In the genomic region with DNA sequence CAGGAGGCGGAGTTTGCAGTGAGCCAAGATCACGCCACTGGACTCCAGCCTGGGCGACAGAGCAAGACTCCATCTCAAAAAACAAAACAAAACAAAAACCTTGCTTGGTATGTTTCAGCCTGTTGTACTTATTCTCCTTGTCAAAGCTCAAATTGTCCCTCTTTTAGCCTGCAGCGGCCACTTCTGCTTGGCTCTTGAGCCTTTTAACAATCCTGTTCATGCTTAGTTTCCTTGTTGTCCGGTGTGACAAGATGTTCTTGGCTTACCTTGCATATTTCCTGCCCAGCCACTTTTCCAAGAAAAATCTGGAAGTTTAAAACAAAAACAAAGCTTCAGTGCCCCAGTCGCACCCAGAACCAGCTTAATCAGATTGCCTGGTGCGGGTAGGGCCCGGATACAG, we compare ENCODE assay signal across 24 cellular contexts.
DNase-seq lines count a peak whose midpoint lies in the region; ATAC-seq and TF ChIP-seq lines count a peak whose summit lies in the region.
"Had no signal": no experiment of that assay in that cellular context is flagged by ENCODE, and none has a peak within 500 bp of the region (broad histone marks: within the 10 kb centered on the region; RNA-seq: fewer than 3 reads in every experiment).

No MANE protein-coding gene starts in this region.

- no peak overlapping the region for H2AFZ ChIP-seq in mammary epithelial cell (ENCODE audit: low read depth, low read length)
- H2AFZ ChIP-seq: GM23248 had no signal

- H3K36me3 Mint-ChIP-seq in MCF 10A (ENCODE audit: insufficient read depth, unreplicated experiment), result peaks cover 37% of the 10 kb centered on the region

- POLR2A ChIA-PET in MCF 10A (lab: Yijun Ruan, JAX), result interaction anchor here (0.9 to 1.1 kb wide), 2 partner anchors 9 to 15 kb away, joined by 3 to 4 read pairs; no protein-coding TSS in a partner anchor

- no peaks in the 10 kb centered on the region for H3K27me3 ChIP-seq in mammary epithelial cell (ENCODE audit: insufficient read depth, low read length)
- no peaks in the 10 kb centered on the region for H3K27me3 ChIP-seq in esophagus squamous epithelium
- no peaks in the 10 kb centered on the region for H3K27me3 ChIP-seq in sigmoid colon
- H3K27me3 ChIP-seq in foreskin keratinocyte, result no peaks in the 10 kb centered on the region

- no peaks in the 10 kb centered on the region for H4K20me1 ChIP-seq in mammary epithelial cell (ENCODE audit: insufficient read depth, low read length)

- H3K9me3 ChIP-seq in mammary epithelial cell (replicated peaks; ENCODE audit: insufficient read depth, low read length), result no peaks in the 10 kb centered on the region
- no peaks in the 10 kb centered on the region for H3K9me3 ChIP-seq in esophagus squamous epithelium
- H3K9me3 ChIP-seq in sigmoid colon, result no peaks in the 10 kb centered on the region
- H3K9me3 ChIP-seq: HAP-1 had no signal

- H3K9me3 Mint-ChIP-seq in MCF 10A (ENCODE audit: unreplicated experiment), result no peaks in the 10 kb centered on the region
- H3K9me3 Mint-ChIP-seq: CD4-positive, alpha-beta memory T cell had no signal

- H3K27ac Mint-ChIP-seq in MCF 10A (ENCODE audit: low read depth, unreplicated experiment), result peak overlapping the region; percentile 5
- H3K27ac Mint-ChIP-seq: B cell had no signal

- TF ChIP-seq POLR2A in esophagus squamous epithelium (IDR thresholded peaks at IDR 0.05) (no peak), sigmoid colon (IDR thresholded peaks at IDR 0.05) (no peak)

- BruUV-seq in MCF 10A (replicated peaks; lab: Mats Ljungman, UMichigan), result no TSS peak
- BruUV-seq in mammary epithelial cell (replicated peaks; lab: Mats Ljungman, UMichigan), result no TSS peak

- peaks cover 3% of the 10 kb centered on the region for H3K79me2 ChIP-seq in mammary epithelial cell (ENCODE audit: insufficient read depth, low read length)

- in situ Hi-C loops in mammary epithelial cell (cut with MboI; ENCODE audit: low sequenced_read_pairs in 2 of 2), result no loop called here

- H3K36me3 ChIP-seq in mammary epithelial cell (ENCODE audit: insufficient read depth, low read length) (no peaks in the 10 kb centered on the region), esophagus squamous epithelium (peaks cover 2 to 59% (median 10%) of the 10 kb centered on the region in 3 donors), sigmoid colon (peaks cover 0 to 23% (median 8%) of the 10 kb centered on the region in 4 donors)

- ATAC-seq in foreskin keratinocyte, result no peak
- ATAC-seq in GM21367 (IDR thresholded peaks at IDR 0.05; ENCODE audit: unreplicated experiment), result no peak
- ATAC-seq in HG03159 (IDR thresholded peaks at IDR 0.05; ENCODE audit: unreplicated experiment), result no peak
- ATAC-seq: PC-3, SK-N-SH treated with all-trans-retinoic acid at 6 μM for 48 hours had no signal

- no peak for TF ChIP-seq EP300 in sigmoid colon (IDR thresholded peaks at IDR 0.05)

- H3K4me3 ChIP-seq in mammary epithelial cell (replicated peaks in 1 of 3; ENCODE audit: insufficient read depth in 1 of 3, low read depth in 2 of 3, low read length in 3 of 3), result no peak overlapping the region
- no peak overlapping the region for H3K4me3 ChIP-seq in esophagus squamous epithelium
- no peak overlapping the region for H3K4me3 ChIP-seq in sigmoid colon
- H3K4me3 ChIP-seq: GM23248, HAP-1 had no signal

- H3K4me1 Mint-ChIP-seq in MCF 10A (ENCODE audit: insufficient read depth, unreplicated experiment), result peaks cover 14% of the 10 kb centered on the region

- no peak overlapping the region for H3K4me2 ChIP-seq in mammary epithelial cell (ENCODE audit: insufficient read depth, low read depth, low read length)

- no peak overlapping the region for H3K4me3 Mint-ChIP-seq in MCF 10A (ENCODE audit: unreplicated experiment)
- H3K4me3 Mint-ChIP-seq: B cell; CD4-positive, alpha-beta memory T cell had no signal

- intact Hi-C loops in MCF 10A (cut with micrococcal nuclease) (no loop called here), mammary epithelial cell (cut with micrococcal nuclease) (no loop called here), esophagus squamous epithelium (cut with DNase I) (no loop called here), sigmoid colon (cut with DNase I) (no loop called here)

- H3K27me3 Mint-ChIP-seq in MCF 10A (ENCODE audit: insufficient read depth, unreplicated experiment), result no peaks in the 10 kb centered on the region
- H3K27me3 Mint-ChIP-seq: B cell; CD4-positive, alpha-beta memory T cell had no signal

- WGBS in mammary epithelial cell (ENCODE audit: low coverage, missing lambda C conversion rate), result 78% methylated on average over 5 of the region's 8 CpGs
- 79 to 91% methylated on average over 8 of the region's 8 CpGs for WGBS in esophagus squamous epithelium, 2 donors
- 95 to 96% methylated on average over 8 of the region's 8 CpGs for WGBS in sigmoid colon, 2 donors

- H3K4me1 ChIP-seq in mammary epithelial cell (ENCODE audit: insufficient read depth, low read length) (no peaks in the 10 kb centered on the region), esophagus squamous epithelium (peaks cover 6 to 69% (median 37%) of the 10 kb centered on the region in 3 donors), sigmoid colon (peaks cover 0 to 28% (median 17%) of the 10 kb centered on the region in 4 donors), foreskin keratinocyte (no peaks in the 10 kb centered on the region)
- H3K4me1 ChIP-seq: HAP-1 had no signal

- H3K27ac ChIP-seq in mammary epithelial cell (ENCODE audit: insufficient read depth, low read depth, low read length) (no peak overlapping the region), esophagus squamous epithelium (peak overlapping the region; percentile 4 to 81 (median 58)), sigmoid colon (peak overlapping the region in 3 of 4 donors; percentile 26 to 91 (median 85)), foreskin keratinocyte (no peak overlapping the region)
- H3K27ac ChIP-seq: 22Rv1, GM23248 had no signal

- H3K9ac ChIP-seq in mammary epithelial cell (ENCODE audit: insufficient read depth, low read length), result no peak overlapping the region
- H3K9ac ChIP-seq: GM23248 had no signal

- dilution Hi-C loops in mammary epithelial cell (cut with HindIII; ENCODE audit: low sequenced_read_pairs), result loop anchor here (5.0 kb wide), 4 partner anchors 38 to 298 kb away; no protein-coding TSS in a partner anchor

- DNase-seq in MCF 10A (ENCODE audit: unreplicated experiment) (no peak), mammary epithelial cell (no peak), esophagus squamous epithelium (lab: John Stamatoyannopoulos, UW) (no peak), sigmoid colon (no peak), foreskin keratinocyte (no peak), NCI-H146 treated with DMSO at 0.1 percent for 48 hours (lab: John Stamatoyannopoulos, UW; ENCODE audit: unreplicated experiment) (no peak)
- DNase-seq: CD4-positive, alpha-beta memory T cell; DMS153; GDM1; GM23248; NCI-H1105 treated with DMSO at 0.1 percent for 48 hours; NCI-H1694 treated with DMSO at 0.1 percent for 48 hours; NCI-H2107; NCI-H510A treated with DMSO at 0.1 percent for 48 hours; NCI-H774; PC-3; RPMI8226; SIG-M5 had no signal

- TF ChIP-seq CTCF in MCF 10A (IDR thresholded peaks at IDR 0.05; ENCODE audit: unreplicated experiment), result no peak
- no peak for TF ChIP-seq CTCF in mammary epithelial cell (conservative IDR thresholded peaks at IDR 0.05 in 1 of 2, IDR thresholded peaks at IDR 0.05 in 1 of 2; ENCODE audit: extremely low read depth in 1 of 2, insufficient read depth in 1 of 2, low read depth in 1 of 2, low read length in 2 of 2)
- TF ChIP-seq CTCF in esophagus squamous epithelium (IDR thresholded peaks at IDR 0.05), result no peak
- TF ChIP-seq CTCF in sigmoid colon (IDR thresholded peaks at IDR 0.05), result no peak
- TF ChIP-seq CTCF in foreskin keratinocyte (conservative IDR thresholded peaks at IDR 0.05), result no peak

- CTCF ChIA-PET in MCF 10A (lab: Yijun Ruan, JAX) (interaction anchor here (0.6 to 1.1 kb wide), 3 partner anchors 14 to 157 kb away, joined by 3 to 4 read pairs (median 3); no protein-coding TSS in a partner anchor), mammary epithelial cell (lab: Charles Lee; ENCODE audit: low non-redundant PET) (no interaction called here)

Comparison
In these comparisons a context has a peak if more than half of its experiments do, and no peak if none do; other contexts are left out.
1. H3K27ac ChIP-seq: peak in esophagus squamous epithelium (4 of 4) and sigmoid colon (3 of 4); none in mammary epithelial cell (single experiment) and foreskin keratinocyte (single experiment).